Comparison of ENCODE assay signal across 1 cellular context in genomic region chr15:79881668-79882067, GRCh38.
TF ChIP-seq lines count a peak whose summit lies in the region.

No MANE protein-coding gene starts in this region.

TF ChIP-seq in HepG2, 621 proteins besides CTCF, POLR2A, EP300 and RAD21 (continued from another document):
- TF ChIP-seq ZNF800 (CRISPR knock-in tag; IDR thresholded peaks at IDR 0.05) = no peak
- TF ChIP-seq FOXJ3 (CRISPR knock-in tag; IDR thresholded peaks at IDR 0.05; ENCODE audit: borderline replicate concordance) = no peak
- TF ChIP-seq NAIF1 (CRISPR knock-in tag; IDR thresholded peaks at IDR 0.05; ENCODE audit: borderline replicate concordance) = no peak
- 0 out of 2 replicates have a peak, but pooled peaks have one; percentile 23 for TF ChIP-seq ZNF609 (CRISPR knock-in tag; IDR thresholded peaks at IDR 0.05; ENCODE audit: borderline replicate concordance)
- TF ChIP-seq SAP130 (CRISPR knock-in tag; IDR thresholded peaks at IDR 0.05; ENCODE audit: low read depth) = 0 out of 2 replicates have a peak, but pooled peaks have one; percentile 25
TF ChIP-seq in HepG2: peak in this region for 23.
